14 cellular contexts compared by ENCODE assay signal in the genomic region with DNA sequence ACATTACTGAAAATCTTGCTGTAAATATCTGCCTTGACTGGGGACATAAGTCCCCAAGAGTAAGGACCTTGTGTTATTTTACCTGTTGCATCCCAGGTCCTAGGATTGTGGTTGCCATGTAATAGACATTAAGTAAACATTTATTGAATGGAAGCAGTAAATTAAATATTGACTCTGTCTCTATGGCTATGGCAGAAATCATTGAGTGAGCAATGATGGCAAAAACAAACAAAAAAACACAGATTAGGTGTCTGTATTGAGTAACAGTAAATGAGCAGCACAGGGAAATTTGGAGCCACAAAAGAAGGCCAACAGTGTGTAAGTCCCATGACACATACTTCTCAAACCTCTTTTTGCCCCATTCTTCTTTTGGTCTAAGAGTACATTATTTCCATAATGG.
DNase-seq lines count a peak whose midpoint lies in the region; ATAC-seq and TF ChIP-seq lines count a peak whose summit lies in the region.
"Had no signal": no experiment of that assay in that cellular context is flagged by ENCODE, and none has a peak within 500 bp of the region (broad histone marks: within the 10 kb centered on the region; RNA-seq: fewer than 3 reads in every experiment).

No MANE protein-coding gene starts in this region.

- ATAC-seq in PC-3 (peak; percentile 78), left lobe of liver (peak; percentile 14), HG02571 (IDR thresholded peaks at IDR 0.05; ENCODE audit: unreplicated experiment) (no peak)

- H3F3A ChIP-seq in PC-3 (ENCODE audit: low read length, unreplicated experiment), result no peaks in the 10 kb centered on the region

- intact Hi-C loops in PC-3 (cut with micrococcal nuclease), result loop anchor here (1.0 to 10.0 kb wide), 5 partner anchors 16 to 322 kb away; no protein-coding TSS in a partner anchor

- H3K4me3 ChIP-seq in PC-3 (ENCODE audit: low read length) (peak overlapping the region; percentile 46; the same call in 1 of the 2 replicates), osteoblast (ENCODE audit: insufficient read depth, low read length) (no peak overlapping the region)
- H3K4me3 ChIP-seq: K562, sigmoid colon had no signal

- peak overlapping the region; percentile 60 for H3K9ac ChIP-seq in PC-3 (ENCODE audit: low read length)

- H3K36me3 ChIP-seq in PC-3 (ENCODE audit: low read depth, low read length), result no peaks in the 10 kb centered on the region
- H3K36me3 ChIP-seq in osteoblast (ENCODE audit: insufficient read depth, low read length), result no peaks in the 10 kb centered on the region
- H3K36me3 ChIP-seq: sigmoid colon had no signal

- peak; percentile 68 for DNase-seq in DMS153 treated with DMSO at 0.1 percent for 48 hours (lab: John Stamatoyannopoulos, UW; ENCODE audit: unreplicated experiment)
- DNase-seq in NCI-H1092 (lab: John Stamatoyannopoulos, UW), result peak; percentile 37
- peak; percentile 92 for DNase-seq in PC-3
- no peak for DNase-seq in left lobe of liver (ENCODE audit: low spot score)
- DNase-seq in osteoblast (ENCODE audit: insufficient read length, low spot score, missing footprints), result no peak
- DNase-seq in caudate nucleus (lab: John Stamatoyannopoulos, UW), result no peak
- DNase-seq: anterior cingulate cortex; CD4-positive, alpha-beta memory T cell; cortex of kidney; NCI-H187 treated with DMSO at 0.1 percent for 48 hours; sigmoid colon had no signal

- H3K27me3 ChIP-seq in PC-3 (ENCODE audit: low read length) (no peaks in the 10 kb centered on the region), osteoblast (ENCODE audit: insufficient read depth, low read length) (no peaks in the 10 kb centered on the region)
- H3K27me3 ChIP-seq: sigmoid colon had no signal

- H4K20me1 ChIP-seq in PC-3 (ENCODE audit: low read length) (no peaks in the 10 kb centered on the region), osteoblast (ENCODE audit: insufficient read depth, low read length) (no peaks in the 10 kb centered on the region)

- BruUV-seq in PC-3 (replicated peaks; lab: Mats Ljungman, UMichigan), result no TSS peak

- H3K4me2 ChIP-seq in PC-3 (ENCODE audit: low read length) (peak overlapping the region; percentile 77), osteoblast (ENCODE audit: insufficient read depth, low read length) (no peak overlapping the region)

- H3K9me3 ChIP-seq in PC-3 (ENCODE audit: low read length) (no peaks in the 10 kb centered on the region), osteoblast (ENCODE audit: low read depth, low read length) (no peaks in the 10 kb centered on the region)
- H3K9me3 ChIP-seq: sigmoid colon had no signal

- H3K79me2 ChIP-seq in PC-3 (ENCODE audit: low read length) (no peaks in the 10 kb centered on the region), osteoblast (ENCODE audit: insufficient read depth, low read length) (no peaks in the 10 kb centered on the region)

- H3K27ac ChIP-seq in PC-3 (ENCODE audit: low read length), result peak overlapping the region; percentile 94
- no peak overlapping the region for H3K27ac ChIP-seq in osteoblast (ENCODE audit: low read depth, low read length)
- no peak overlapping the region for H3K27ac ChIP-seq in caudate nucleus (ENCODE audit: low read depth, low read length)
- H3K27ac ChIP-seq: VCaP had no signal

- H3K9me2 ChIP-seq in PC-3 (replicated peaks; ENCODE audit: low read length), result no peaks in the 10 kb centered on the region

- POLR2A ChIA-PET in PC-3 (lab: Charles Lee; ENCODE audit: unreplicated experiment), result no interaction called here

- no peak for TF ChIP-seq CTCF in PC-3 (conservative IDR thresholded peaks at IDR 0.05; ENCODE audit: low read depth, low read length)
- no peak for TF ChIP-seq CTCF in osteoblast (IDR thresholded peaks at IDR 0.05; ENCODE audit: extremely low read depth, low read depth, low read length)

- H3K4me1 ChIP-seq in PC-3 (ENCODE audit: insufficient read depth, low read length) (peaks cover 43% of the 10 kb centered on the region), osteoblast (ENCODE audit: insufficient read depth, low read length) (peaks cover 12% of the 10 kb centered on the region)

- CTCF ChIA-PET in PC-3 (lab: Charles Lee), result no interaction called here

- H2AFZ ChIP-seq in PC-3 (ENCODE audit: low read length) (peak overlapping the region; percentile 33; the same call in 1 of the 2 replicates), osteoblast (ENCODE audit: low read length) (no peak overlapping the region)

Comparison
In these comparisons a context has a peak if more than half of its experiments do, and no peak if none do; other contexts are left out.
1. DNase-seq: peak in DMS153 treated with DMSO at 0.1 percent for 48 hours (single experiment), NCI-H1092 (single experiment) and PC-3 (single experiment); none in left lobe of liver (single experiment), osteoblast (single experiment) and caudate nucleus (0 of 61).